In genomic region chr2:230758566-230759480, GRCh38 we compare ENCODE assay signal across 9 cellular contexts. TPM values are rescaled to one million over a fixed set of nuclear protein-coding genes. Genes with fewer than 3 reads are reported as not detected.
DNase-seq lines count a peak whose midpoint lies in the region; ATAC-seq and TF ChIP-seq lines count a peak whose summit lies in the region.
"Had no signal": no experiment of that assay in that cellular context is flagged by ENCODE, and none has a peak within 500 bp of the region (broad histone marks: within the 10 kb centered on the region; RNA-seq: fewer than 3 reads in every experiment).

No MANE protein-coding gene starts in this region.

- peak overlapping the region; percentile 63 for H3K4me2 ChIP-seq in hepatocyte
- no peak overlapping the region for H3K4me2 ChIP-seq in MM.1S (ENCODE audit: low read depth, low read length)

- no peak for ATAC-seq in activated CD8-positive, alpha-beta T cell treated with anti-CD3 and anti-CD28 coated beads, Interleukin-2, amount 10 ng/mL, durations not matched to agents 7 days and 5 days
- ATAC-seq in GM18858 (IDR thresholded peaks at IDR 0.05; ENCODE audit: unreplicated experiment): no peak

- no peaks in the 10 kb centered on the region for H3K9me2 ChIP-seq in hepatocyte (replicated peaks; ENCODE audit: insufficient read depth)
- H3K9me2 ChIP-seq in MM.1S (replicated peaks; ENCODE audit: insufficient read depth, low read length): no peaks in the 10 kb centered on the region

- POLR2A ChIA-PET in activated CD8-positive, alpha-beta T cell treated with anti-CD3 and anti-CD28 coated beads, Interleukin-2, amount 10 ng/mL, durations not matched to agents 7 days and 5 days (lab: Charles Lee): no interaction called here

- WGBS in hepatocyte (ENCODE audit: low lambda C conversion rate, missing lambda C conversion rate): 92% methylated on average over 6 of the region's 6 CpGs
- 78 to 88% (median 86%) methylated on average over 6 of the region's 6 CpGs for WGBS in adrenal gland, 4 donors

- no peaks in the 10 kb centered on the region for H3F3A ChIP-seq in MM.1S (ENCODE audit: insufficient read depth, low read length)

- H2AFZ ChIP-seq in hepatocyte (no peak overlapping the region), MM.1S (ENCODE audit: low read length) (no peak overlapping the region)

- no peaks in the 10 kb centered on the region for H4K20me1 ChIP-seq in hepatocyte (ENCODE audit: insufficient read depth, poor library complexity, severe bottlenecking)
- no peaks in the 10 kb centered on the region; the same call in 1 of the 2 replicates for H4K20me1 ChIP-seq in MM.1S (ENCODE audit: insufficient read depth, low read length)

- no peak overlapping the region for H3K4me3 ChIP-seq in hepatocyte
- no peak overlapping the region for H3K4me3 ChIP-seq in vagina
- H3K4me3 ChIP-seq in adrenal gland: no peak overlapping the region
- no peak overlapping the region for H3K4me3 ChIP-seq in MM.1S (ENCODE audit: low read length)

- intact Hi-C loops in vagina (cut with DNase I): no loop called here
- intact Hi-C loops in adrenal gland (cut with DNase I): no loop called here

- H3K27me3 ChIP-seq in hepatocyte (no peaks in the 10 kb centered on the region), vagina (no peaks in the 10 kb centered on the region), adrenal gland (no peaks in the 10 kb centered on the region), MM.1S (replicated peaks; ENCODE audit: insufficient read depth, low read length) (no peaks in the 10 kb centered on the region)

- peak overlapping the region; percentile 23 for H3K4me3 Mint-ChIP-seq in activated naive CD4-positive, alpha-beta T cell treated with anti-CD3 and anti-CD28 coated beads, Interleukin-2, amount 50 U/mL, for 24 hours
- H3K4me3 Mint-ChIP-seq in activated CD8-positive, alpha-beta T cell treated with anti-CD3 and anti-CD28 coated beads, Interleukin-2, amount 10 ng/mL, durations not matched to agents 7 days and 5 days: no peak overlapping the region

- no peak overlapping the region for H3K9ac ChIP-seq in MM.1S (ENCODE audit: low read length)

- H3K36me3 Mint-ChIP-seq in activated naive CD4-positive, alpha-beta T cell treated with anti-CD3 and anti-CD28 coated beads, Interleukin-2, amount 50 U/mL, for 24 hours: peaks cover 22% of the 10 kb centered on the region
- H3K36me3 Mint-ChIP-seq in activated CD8-positive, alpha-beta T cell treated with anti-CD3 and anti-CD28 coated beads, Interleukin-2, amount 10 ng/mL, durations not matched to agents 7 days and 5 days (ENCODE audit: low read depth): peaks cover 69% of the 10 kb centered on the region

- no peaks in the 10 kb centered on the region for H3K9me3 Mint-ChIP-seq in activated naive CD4-positive, alpha-beta T cell treated with anti-CD3 and anti-CD28 coated beads, Interleukin-2, amount 50 U/mL, for 24 hours
- H3K9me3 Mint-ChIP-seq in activated CD8-positive, alpha-beta T cell treated with anti-CD3 and anti-CD28 coated beads, Interleukin-2, amount 10 ng/mL, durations not matched to agents 7 days and 5 days (ENCODE audit: insufficient read depth): no peaks in the 10 kb centered on the region

- TF ChIP-seq POLR2A in vagina (IDR thresholded peaks at IDR 0.05): no peak
- no peak for TF ChIP-seq POLR2A in adrenal gland (IDR thresholded peaks at IDR 0.05)

- H3K4me1 Mint-ChIP-seq in activated naive CD4-positive, alpha-beta T cell treated with anti-CD3 and anti-CD28 coated beads, Interleukin-2, amount 50 U/mL, for 24 hours: peaks cover 67% of the 10 kb centered on the region
- H3K4me1 Mint-ChIP-seq in activated CD8-positive, alpha-beta T cell treated with anti-CD3 and anti-CD28 coated beads, Interleukin-2, amount 10 ng/mL, durations not matched to agents 7 days and 5 days (ENCODE audit: low read depth): peaks cover 75% of the 10 kb centered on the region

- H3K9me3 ChIP-seq in hepatocyte (ENCODE audit: low read depth) (no peaks in the 10 kb centered on the region), vagina (no peaks in the 10 kb centered on the region), adrenal gland (replicated peaks in 1 of 3) (no peaks in the 10 kb centered on the region), MM.1S (replicated peaks; ENCODE audit: insufficient read depth, low read length) (no peaks in the 10 kb centered on the region)

- no peaks in the 10 kb centered on the region for H3K36me3 ChIP-seq in hepatocyte (replicated peaks; ENCODE audit: insufficient read depth, low read depth)
- H3K36me3 ChIP-seq in vagina: peaks cover 0 to 17% of the 10 kb centered on the region in 2 donors
- peaks cover 0 to 15% of the 10 kb centered on the region in 2 donors for H3K36me3 ChIP-seq in adrenal gland (replicated peaks in 1 of 2)
- no peaks in the 10 kb centered on the region; the same call in 1 of the 2 replicates for H3K36me3 ChIP-seq in MM.1S (replicated peaks; ENCODE audit: insufficient read depth, low read length)

- CTCF ChIA-PET in activated CD8-positive, alpha-beta T cell treated with anti-CD3 and anti-CD28 coated beads, Interleukin-2, amount 10 ng/mL, durations not matched to agents 7 days and 5 days (lab: Charles Lee): no interaction called here

- peak overlapping the region; percentile 91 for H3K27ac Mint-ChIP-seq in activated naive CD4-positive, alpha-beta T cell treated with anti-CD3 and anti-CD28 coated beads, Interleukin-2, amount 50 U/mL, for 24 hours
- H3K27ac Mint-ChIP-seq in activated CD8-positive, alpha-beta T cell treated with anti-CD3 and anti-CD28 coated beads, Interleukin-2, amount 10 ng/mL, durations not matched to agents 7 days and 5 days: peak overlapping the region; percentile 60

- H3K4me1 ChIP-seq in hepatocyte (ENCODE audit: insufficient read depth) (peaks cover 38% of the 10 kb centered on the region), vagina (peaks cover 36% of the 10 kb centered on the region), adrenal gland (replicated peaks in 1 of 2) (peaks cover 0 to 11% of the 10 kb centered on the region in 2 donors), MM.1S (ENCODE audit: low read length) (peaks cover 8% of the 10 kb centered on the region; the same call in 1 of the 2 replicates)

- H3K79me2 ChIP-seq in hepatocyte (peaks cover 85% of the 10 kb centered on the region), MM.1S (ENCODE audit: low read length) (peaks cover 54% of the 10 kb centered on the region)

- no peak for TF ChIP-seq CTCF in hepatocyte (IDR thresholded peaks at IDR 0.05; ENCODE audit: poor library complexity)
- no peak for TF ChIP-seq CTCF in vagina (IDR thresholded peaks at IDR 0.05)
- TF ChIP-seq CTCF in adrenal gland (IDR thresholded peaks at IDR 0.05): no peak
- TF ChIP-seq CTCF in MM.1S (IDR thresholded peaks at IDR 0.05; ENCODE audit: low read length): no peak

- peak overlapping the region; percentile 74 for H3K27ac ChIP-seq in hepatocyte
- H3K27ac ChIP-seq in vagina: peak overlapping the region; percentile 74
- no peak overlapping the region for H3K27ac ChIP-seq in adrenal gland
- no peak overlapping the region for H3K27ac ChIP-seq in MM.1S (ENCODE audit: low read length)

- DNase-seq in activated naive CD4-positive, alpha-beta T cell (lab: John Stamatoyannopoulos, UW): no peak
- DNase-seq in activated CD8-positive, alpha-beta T cell treated with anti-CD3 and anti-CD28 coated beads, Interleukin-2, amount 10 ng/mL, durations not matched to agents 7 days and 5 days: no peak
- DNase-seq in hepatocyte (ENCODE audit: low spot score) (no peak), vagina (ENCODE audit: extremely low spot score in 2 of 2) (no peak), adrenal gland (no peak), MM.1S (no peak)
- DNase-seq: DMS79 had no signal

- H3K27me3 Mint-ChIP-seq in activated naive CD4-positive, alpha-beta T cell treated with anti-CD3 and anti-CD28 coated beads, Interleukin-2, amount 50 U/mL, for 24 hours: no peaks in the 10 kb centered on the region
- no peaks in the 10 kb centered on the region for H3K27me3 Mint-ChIP-seq in activated CD8-positive, alpha-beta T cell treated with anti-CD3 and anti-CD28 coated beads, Interleukin-2, amount 10 ng/mL, durations not matched to agents 7 days and 5 days (ENCODE audit: low read depth)

RNA-seq across cellular contexts. Expression of gene CAB39, which starts 46.2 kb away (rescaled TPM):
- 100 to 1,000 TPM; 175 to 178 TPM for total RNA-seq in activated CD8-positive, alpha-beta T cell treated with anti-CD3 and anti-CD28 coated beads, Interleukin-2, amount 10 ng/mL, durations not matched to agents 7 days and 5 days
- total RNA-seq in hepatocyte (83.9 and 84.4 TPM in 2 replicates), vagina (59.4 TPM), adrenal gland (10 to 100 TPM; 47.1 to 96.1 (median 58.6) TPM)
- polyA plus RNA-seq in hepatocyte (37.2 and 38.5 TPM in 2 replicates), adrenal gland (10 to 100 TPM; 10.5 to 65.8 (median 19.5) TPM)

Comparison
In these comparisons a context has a peak if more than half of its experiments do, and no peak if none do; other contexts are left out.
1. H3K27ac ChIP-seq: peak in hepatocyte (single experiment) and vagina (single experiment); none in adrenal gland (0 of 5) and MM.1S (single experiment).